Comparison of ENCODE assay signal across 8 cellular contexts in genomic region chr3:14402304-14402811, GRCh38. TPM values are rescaled to one million over a fixed set of nuclear protein-coding genes. Genes with fewer than 3 reads are reported as not detected.
DNase-seq lines count a peak whose midpoint lies in the region; ATAC-seq and TF ChIP-seq lines count a peak whose summit lies in the region.

Gene SLC6A6, plus strand, starts transcription at chr3:14402606. Its CDS starts 41,029 bp downstream, at chr3:14443635.

- TF ChIP-seq POLR2A in GM10847 (IDR thresholded peaks at IDR 0.05; ENCODE audit: extremely low read depth, insufficient read length) (peak; percentile 34), testis (IDR thresholded peaks at IDR 0.05) (no peak)

- peaks cover 44% of the 10 kb centered on the region for H3K79me2 ChIP-seq in osteoblast (ENCODE audit: insufficient read depth, low read length)

- H3K27me3 ChIP-seq in osteoblast (ENCODE audit: insufficient read depth, low read length): no peaks in the 10 kb centered on the region
- H3K27me3 ChIP-seq in testis: no peaks in the 10 kb centered on the region

- ATAC-seq in HG02588 (IDR thresholded peaks at IDR 0.05; ENCODE audit: unreplicated experiment) (peak; percentile 78), SK-N-SH treated with all-trans-retinoic acid at 6 μM for 48 hours (peak; percentile 83)

- intact Hi-C loops in testis (cut with DNase I; ENCODE audit: low total_unique reads): loop anchor here (10.0 kb wide), 1 partner anchor 52 kb away; no protein-coding TSS in a partner anchor

- TF ChIP-seq CTCF in osteoblast (IDR thresholded peaks at IDR 0.05; ENCODE audit: extremely low read depth, low read depth, low read length) (peak; percentile 13), testis (IDR thresholded peaks at IDR 0.05) (peak in 1 of 3 experiments; percentile 7)

- peak within 1 kb of the TSS; percentile 97 for H3K4me3 Mint-ChIP-seq in activated naive CD4-positive, alpha-beta T cell treated with anti-CD3 and anti-CD28 coated beads, Interleukin-2, amount 50 U/mL, for 24 hours

- peaks cover 40% of the 10 kb centered on the region for H3K4me1 Mint-ChIP-seq in activated naive CD4-positive, alpha-beta T cell treated with anti-CD3 and anti-CD28 coated beads, Interleukin-2, amount 50 U/mL, for 24 hours

- H3K36me3 Mint-ChIP-seq in activated naive CD4-positive, alpha-beta T cell treated with anti-CD3 and anti-CD28 coated beads, Interleukin-2, amount 50 U/mL, for 24 hours: peaks cover 4% of the 10 kb centered on the region

- no peaks in the 10 kb centered on the region for H3K9me3 Mint-ChIP-seq in activated naive CD4-positive, alpha-beta T cell treated with anti-CD3 and anti-CD28 coated beads, Interleukin-2, amount 50 U/mL, for 24 hours

- H3K4me2 ChIP-seq in osteoblast (ENCODE audit: insufficient read depth, low read length): peak within 1 kb of the TSS; percentile 96

- DNase-seq in NCI-H1092 (lab: John Stamatoyannopoulos, UW): peak; percentile 92
- DNase-seq in glomerular visceral epithelial cell (ENCODE audit: extremely low spot score): peak; percentile 95
- peak; percentile 98 for DNase-seq in osteoblast (ENCODE audit: insufficient read length, low spot score, missing footprints)
- DNase-seq in testis: peak; percentile 96

- H3K4me3 ChIP-seq in osteoblast (ENCODE audit: insufficient read depth, low read length) (peak within 1 kb of the TSS; percentile 77), testis (peak within 1 kb of the TSS; percentile 60 to 67)

- H3K9me3 ChIP-seq in osteoblast (ENCODE audit: low read depth, low read length): no peaks in the 10 kb centered on the region
- H3K9me3 ChIP-seq in testis: no peaks in the 10 kb centered on the region

- H3K4me1 ChIP-seq in osteoblast (ENCODE audit: insufficient read depth, low read length) (peaks cover 20% of the 10 kb centered on the region), testis (peaks cover 9% of the 10 kb centered on the region)

- H3K27ac ChIP-seq in osteoblast (ENCODE audit: low read depth, low read length) (peak within 1 kb of the TSS; percentile 68), testis (peak within 1 kb of the TSS; percentile 35 to 73)

- H4K20me1 ChIP-seq in osteoblast (ENCODE audit: insufficient read depth, low read length): peaks cover 32% of the 10 kb centered on the region

- H3K36me3 ChIP-seq in osteoblast (ENCODE audit: insufficient read depth, low read length) (peaks cover 1% of the 10 kb centered on the region), testis (ENCODE audit: low read depth, missing control alignments) (no peaks in the 10 kb centered on the region)

- WGBS in testis, 2 donors: 1% methylated on average over 58 of the region's 59 CpGs; no CpG with 5 or more reads in 1 of the 2 donors

- H2AFZ ChIP-seq in osteoblast (ENCODE audit: low read length): peak within 1 kb of the TSS; percentile 79

- H3K27ac Mint-ChIP-seq in activated naive CD4-positive, alpha-beta T cell treated with anti-CD3 and anti-CD28 coated beads, Interleukin-2, amount 50 U/mL, for 24 hours: peak within 1 kb of the TSS; percentile 97

- no peaks in the 10 kb centered on the region for H3K27me3 Mint-ChIP-seq in activated naive CD4-positive, alpha-beta T cell treated with anti-CD3 and anti-CD28 coated beads, Interleukin-2, amount 50 U/mL, for 24 hours

TF ChIP-seq in SK-N-SH treated with all-trans-retinoic acid at 6 μM for 48 hours, 23 proteins besides CTCF, POLR2A, EP300 and RAD21:
- TF ChIP-seq ZNF8 (CRISPR knock-in tag; IDR thresholded peaks at IDR 0.05): no peak
- TF ChIP-seq CSDC2 (CRISPR knock-in tag; IDR thresholded peaks at IDR 0.05): no peak
- TF ChIP-seq, protein P1, sequence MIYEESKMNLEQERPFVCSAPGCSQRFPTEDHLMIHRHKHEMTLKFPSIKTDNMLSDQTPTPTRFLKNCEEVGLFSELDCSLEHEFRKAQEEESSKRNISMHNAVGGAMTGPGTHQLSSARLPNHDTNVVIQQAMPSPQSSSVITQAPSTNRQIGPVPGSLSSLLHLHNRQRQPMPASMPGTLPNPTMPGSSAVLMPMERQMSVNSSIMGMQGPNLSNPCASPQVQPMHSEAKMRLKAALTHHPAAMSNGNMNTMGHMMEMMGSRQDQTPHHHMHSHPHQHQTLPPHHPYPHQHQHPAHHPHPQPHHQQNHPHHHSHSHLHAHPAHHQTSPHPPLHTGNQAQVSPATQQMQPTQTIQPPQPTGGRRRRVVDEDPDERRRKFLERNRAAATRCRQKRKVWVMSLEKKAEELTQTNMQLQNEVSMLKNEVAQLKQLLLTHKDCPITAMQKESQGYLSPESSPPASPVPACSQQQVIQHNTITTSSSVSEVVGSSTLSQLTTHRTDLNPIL (CRISPR knock-in tag; IDR thresholded peaks at IDR 0.05; ENCODE audit: low read depth): no peak
- no peak for TF ChIP-seq OSR1 (CRISPR knock-in tag; IDR thresholded peaks at IDR 0.05)
- no peak for TF ChIP-seq PATZ1 (CRISPR knock-in tag; IDR thresholded peaks at IDR 0.05; ENCODE audit: borderline replicate concordance)
- no peak for TF ChIP-seq ZC3H10 (CRISPR knock-in tag; IDR thresholded peaks at IDR 0.05)
- no peak for TF ChIP-seq ZNF565 (CRISPR knock-in tag; conservative IDR thresholded peaks at IDR 0.05; ENCODE audit: low read depth)
- no peak for TF ChIP-seq ARNTL (CRISPR knock-in tag; IDR thresholded peaks at IDR 0.05; ENCODE audit: borderline replicate concordance, low read depth)
- TF ChIP-seq GLIS3 (CRISPR knock-in tag; IDR thresholded peaks at IDR 0.05): no peak
- TF ChIP-seq PPARA (CRISPR knock-in tag; IDR thresholded peaks at IDR 0.05; ENCODE audit: borderline replicate concordance): no peak
- TF ChIP-seq RARB (CRISPR knock-in tag; IDR thresholded peaks at IDR 0.05): no peak
- TF ChIP-seq ZFP30 (CRISPR knock-in tag; IDR thresholded peaks at IDR 0.05): no peak
- no peak for TF ChIP-seq ZNF70 (CRISPR knock-in tag; IDR thresholded peaks at IDR 0.05)
- no peak for TF ChIP-seq TCF4 (CRISPR knock-in tag; IDR thresholded peaks at IDR 0.05; ENCODE audit: borderline replicate concordance)
- no peak for TF ChIP-seq TSHZ2 (CRISPR knock-in tag; IDR thresholded peaks at IDR 0.05)
TF ChIP-seq in SK-N-SH treated with all-trans-retinoic acid at 6 μM for 48 hours: peak in this region for 0.

RNA-seq across cellular contexts. Expression of gene SLC6A6, which starts in this region (rescaled TPM):
- total RNA-seq in osteoblast (76.6 and 86.5 TPM in 2 replicates), testis (10 to 100 TPM; 13.7 to 14.9 TPM)
- 9.7 TPM for polyA plus RNA-seq in testis (ENCODE audit: insufficient read depth, low read depth, low replicate concordance)

Comparison
In these comparisons a context has a peak if more than half of its experiments do, and no peak if none do; other contexts are left out.
1. Peak in every context shown above with its lines: DNase-seq, ATAC-seq, H3K4me3 ChIP-seq and H3K27ac ChIP-seq.